12 cellular contexts compared by ENCODE assay signal in genomic region chr16:85903576-85903975, GRCh38. TPM values are rescaled to one million over a fixed set of nuclear protein-coding genes. Genes with fewer than 3 reads are reported as not detected.
A peak's percentile ranks its signal among the peaks of the same experiment; 100 is the strongest.
DNase-seq lines count a peak whose midpoint lies in the region; ATAC-seq, FAIRE-seq and TF ChIP-seq lines count a peak whose summit lies in the region.
"Had no signal": no experiment of that assay in that cellular context is flagged by ENCODE, and none has a peak within 500 bp of the region (broad histone marks: within the 10 kb centered on the region; RNA-seq: fewer than 3 reads in every experiment).

No MANE protein-coding gene starts in this region.

- H3K9me3 Mint-ChIP-seq in activated CD4-positive, alpha-beta T cell treated with anti-CD3 and anti-CD28 coated beads for 36 hours (ENCODE audit: low read depth): no peaks in the 10 kb centered on the region
- H3K9me3 Mint-ChIP-seq in naive thymus-derived CD8-positive, alpha-beta T cell: no peaks in the 10 kb centered on the region

- no peak overlapping the region for H3K27ac ChIP-seq in pancreas
- H3K27ac ChIP-seq: gastrocnemius medialis, RWPE1 had no signal

- no peak for ATAC-seq in activated CD4-positive, alpha-beta T cell treated with anti-CD3 and anti-CD28 coated beads for 36 hours
- ATAC-seq in GM19468 (IDR thresholded peaks at IDR 0.05; ENCODE audit: extremely low read depth, unreplicated experiment) (peak; percentile 13), T-helper 17 cell (peak; percentile 40), pancreas (no peak)
- no peak for ATAC-seq in naive thymus-derived CD8-positive, alpha-beta T cell
- ATAC-seq: gastrocnemius medialis had no signal

- H3K9me3 ChIP-seq in T-helper 17 cell (ENCODE audit: control insufficient read depth, low read length, poor library complexity, severe bottlenecking) (no peaks in the 10 kb centered on the region), pancreas (no peaks in the 10 kb centered on the region)
- H3K9me3 ChIP-seq: gastrocnemius medialis had no signal

- no peaks in the 10 kb centered on the region for H3K27me3 Mint-ChIP-seq in activated CD4-positive, alpha-beta T cell treated with anti-CD3 and anti-CD28 coated beads for 36 hours
- H3K27me3 Mint-ChIP-seq in T-helper 17 cell: peaks cover 44% of the 10 kb centered on the region
- no peaks in the 10 kb centered on the region for H3K27me3 Mint-ChIP-seq in naive thymus-derived CD8-positive, alpha-beta T cell

- peaks cover 0 to 15% (median 10%) of the 10 kb centered on the region in 3 donors for H3K4me1 ChIP-seq in pancreas
- H3K4me1 ChIP-seq: gastrocnemius medialis had no signal

- no peak for FAIRE-seq in pancreas (lab: Jason Lieb, UNC)

- 59 to 60% methylated on average over 6 of the region's 6 CpGs for WGBS in pancreas, 2 donors

- H3K36me3 Mint-ChIP-seq in activated CD4-positive, alpha-beta T cell treated with anti-CD3 and anti-CD28 coated beads for 36 hours (ENCODE audit: low read depth): peaks cover 88% of the 10 kb centered on the region
- peaks cover 2% of the 10 kb centered on the region for H3K36me3 Mint-ChIP-seq in T-helper 17 cell (ENCODE audit: low read depth)
- H3K36me3 Mint-ChIP-seq in naive thymus-derived CD8-positive, alpha-beta T cell: peaks cover 0 to 4% (median under 1%) of the 10 kb centered on the region in 3 donors

- POLR2A ChIA-PET in activated CD4-positive, alpha-beta T cell treated with anti-CD3 and anti-CD28 coated beads for 36 hours (lab: Charles Lee): interaction anchor here (0.6 to 1.1 kb wide), 2 partner anchors 16 to 82 kb away, joined by 3 read pairs; no protein-coding TSS in a partner anchor
- POLR2A ChIA-PET in naive thymus-derived CD8-positive, alpha-beta T cell (lab: Charles Lee): interaction anchor here (1.1 to 1.2 kb wide), 3 partner anchors 31 to 46 kb away, joined by 3 to 6 read pairs (median 3); no protein-coding TSS in a partner anchor

- CTCF ChIA-PET in activated CD4-positive, alpha-beta T cell treated with anti-CD3 and anti-CD28 coated beads for 36 hours (lab: Charles Lee): interaction anchor here (0.6 to 9.5 kb wide), 4 partner anchors 15 to 83 kb away, joined by 3 to 73 read pairs (median 4); no protein-coding TSS in a partner anchor

- H3K4me1 Mint-ChIP-seq in activated CD4-positive, alpha-beta T cell treated with anti-CD3 and anti-CD28 coated beads for 36 hours: peaks cover 70% of the 10 kb centered on the region
- H3K4me1 Mint-ChIP-seq in T-helper 17 cell: peaks cover 25% of the 10 kb centered on the region
- peaks cover 21 to 86% (median 56%) of the 10 kb centered on the region in 4 donors for H3K4me1 Mint-ChIP-seq in naive thymus-derived CD8-positive, alpha-beta T cell

- intact Hi-C loops in activated CD4-positive, alpha-beta T cell treated with anti-CD3 and anti-CD28 coated beads for 36 hours (cut with DNase I, micrococcal nuclease): loop anchor here in 1 of 2 experiments (2.0 to 5.0 kb wide), 2 partner anchors 31 to 84 kb away; no protein-coding TSS in a partner anchor
- intact Hi-C loops in pancreas (cut with DNase I): no loop called here

- peak overlapping the region; percentile 87 for H3K27ac Mint-ChIP-seq in activated CD4-positive, alpha-beta T cell treated with anti-CD3 and anti-CD28 coated beads for 36 hours
- peak overlapping the region; percentile 83 for H3K27ac Mint-ChIP-seq in T-helper 17 cell
- peak overlapping the region; percentile 8 to 95 (median 92) for H3K27ac Mint-ChIP-seq in naive thymus-derived CD8-positive, alpha-beta T cell

- no peak for TF ChIP-seq CTCF in pancreas (IDR thresholded peaks at IDR 0.05)

- H3K4me3 Mint-ChIP-seq in activated CD4-positive, alpha-beta T cell treated with anti-CD3 and anti-CD28 coated beads for 36 hours: peak overlapping the region; percentile 78
- peak overlapping the region; percentile 88 for H3K4me3 Mint-ChIP-seq in T-helper 17 cell
- peak overlapping the region; percentile 84 to 96 (median 92) for H3K4me3 Mint-ChIP-seq in naive thymus-derived CD8-positive, alpha-beta T cell

- H3K36me3 ChIP-seq in pancreas: no peaks in the 10 kb centered on the region
- H3K36me3 ChIP-seq: gastrocnemius medialis had no signal

- no peaks in the 10 kb centered on the region for H3K27me3 ChIP-seq in pancreas

- H3K4me3 ChIP-seq in pancreas: no peak overlapping the region
- H3K4me3 ChIP-seq: gastrocnemius medialis had no signal

- no peak for DNase-seq in activated CD4-positive, alpha-beta T cell treated with anti-CD3 and anti-CD28 coated beads for 36 hours
- DNase-seq in activated CD4-positive, alpha-beta T cell treated with anti-CD3 and anti-CD28 coated beads for 48 hours: no peak
- DNase-seq in T-helper 17 cell (no peak), hypothalamus (lab: John Stamatoyannopoulos, UW) (no peak), NCI-H2107 treated with DMSO at 0.1 percent for 48 hours (lab: John Stamatoyannopoulos, UW; ENCODE audit: unreplicated experiment) (no peak), pancreas (no peak)
- DNase-seq in naive thymus-derived CD8-positive, alpha-beta T cell: peak in 2 of 10 donors; percentile 6 to 32
- DNase-seq: gastrocnemius medialis, GDM1, NCI-H187 treated with DMSO at 0.1 percent for 48 hours had no signal

RNA-seq across cellular contexts. Expression of gene IRF8, which starts 4.6 kb away (rescaled TPM):
- total RNA-seq in activated CD4-positive, alpha-beta T cell treated with anti-CD3 and anti-CD28 coated beads for 36 hours: 100 to 1,000 TPM; 227 to 250 TPM
- total RNA-seq in T-helper 17 cell (10 to 100 TPM in 1 of 2 donors, 1 to 10 TPM in 1; 5.4 to 22.8 TPM), pancreas (10 to 100 TPM in 3 of 6 donors, 1 to 10 TPM in 3; 2.3 to 18.2 (median 9.8) TPM)
- total RNA-seq in naive thymus-derived CD8-positive, alpha-beta T cell: 10 to 100 TPM; 17.6 to 17.8 TPM
- 1 to 10 TPM; 2.0 to 5.8 (median 3.2) TPM for polyA plus RNA-seq in naive thymus-derived CD8-positive, alpha-beta T cell
- 1 to 10 TPM in 1 of 2 donors, under 1 TPM in 1; 0.92 to 1.7 TPM for polyA plus RNA-seq in pancreas

Comparison
In these comparisons a context has a peak if more than half of its experiments do, and no peak if none do; other contexts are left out.
1. ATAC-seq: peak in GM19468 (single experiment) and T-helper 17 cell (single experiment); none in activated CD4-positive, alpha-beta T cell treated with anti-CD3 and anti-CD28 coated beads for 36 hours (single experiment), naive thymus-derived CD8-positive, alpha-beta T cell (0 of 2) and pancreas (0 of 4).
2. RNA of gene IRF8, which starts 4.6 kb away (total RNA-seq): 227 to 250 TPM in activated CD4-positive, alpha-beta T cell treated with anti-CD3 and anti-CD28 coated beads for 36 hours; 5.4 to 22.8 TPM in T-helper 17 cell, 17.6 to 17.8 TPM in naive thymus-derived CD8-positive, alpha-beta T cell and 2.3 to 18.2 TPM in pancreas; every median in the first group is over 4 times any median in the second.
3. Peak in every context shown above with its lines, with median percentiles within 50 percentile points of each other: H3K27ac Mint-ChIP-seq and H3K4me3 Mint-ChIP-seq.